1 cellular context compared by ENCODE assay signal in genomic region chr17:10725262-10725661, GRCh38.
TF ChIP-seq lines count a peak whose summit lies in the region.

No MANE protein-coding gene starts in this region.

TF ChIP-seq in HepG2, 621 proteins besides CTCF, POLR2A, EP300 and RAD21 (continues in another document):
- TF ChIP-seq ONECUT2 (CRISPR knock-in tag; IDR thresholded peaks at IDR 0.05) (peak; percentile 93), NR2F1 (CRISPR knock-in tag; IDR thresholded peaks at IDR 0.05) (no peak), SPEN (CRISPR knock-in tag; IDR thresholded peaks at IDR 0.05; ENCODE audit: low read depth) (peak; percentile 45; the same call in 1 of the 2 replicates), MTA1 (CRISPR knock-in tag; IDR thresholded peaks at IDR 0.05; ENCODE audit: borderline replicate concordance) (no peak), HNF1B (CRISPR knock-in tag; IDR thresholded peaks at IDR 0.05) (peak; percentile 63), HDAC2 (CRISPR knock-in tag; IDR thresholded peaks at IDR 0.05) (peak; percentile 68; the same call in 1 of the 2 replicates), LCORL (IDR thresholded peaks at IDR 0.05) (no peak), LCORL (CRISPR knock-in tag; IDR thresholded peaks at IDR 0.05) (peak; percentile 71), HDAC6 (IDR thresholded peaks at IDR 0.05; ENCODE audit: low read depth, low read length) (no peak), FOXJ3 (CRISPR knock-in tag; IDR thresholded peaks at IDR 0.05; ENCODE audit: borderline replicate concordance) (0 out of 2 replicates have a peak, but pooled peaks have one; percentile 27), ZNF501 (CRISPR knock-in tag; IDR thresholded peaks at IDR 0.05) (0 out of 2 replicates have a peak, but pooled peaks have one; percentile 32), POGZ (CRISPR knock-in tag; IDR thresholded peaks at IDR 0.05) (peak; percentile 71), CSRNP1 (CRISPR knock-in tag; IDR thresholded peaks at IDR 0.05) (no peak), CREB1 (IDR thresholded peaks at IDR 0.05) (no peak), CREB1 (CRISPR knock-in tag; IDR thresholded peaks at IDR 0.05) (peak; percentile 19; the same call in 1 of the 2 replicates), ZSCAN25 (CRISPR knock-in tag; IDR thresholded peaks at IDR 0.05) (no peak), ZFP91 (CRISPR knock-in tag; IDR thresholded peaks at IDR 0.05; ENCODE audit: borderline replicate concordance) (no peak), ZNF709 (CRISPR knock-in tag; IDR thresholded peaks at IDR 0.05) (no peak), SUZ12 (IDR thresholded peaks at IDR 0.05; ENCODE audit: low read depth, low read length) (no peak), FOXO1 (CRISPR knock-in tag; IDR thresholded peaks at IDR 0.05) (peak; percentile 77), REL (CRISPR knock-in tag; conservative IDR thresholded peaks at IDR 0.05) (no peak), ZNF382 (CRISPR knock-in tag; IDR thresholded peaks at IDR 0.05; ENCODE audit: borderline replicate concordance) (no peak), ZBTB4 (CRISPR knock-in tag; IDR thresholded peaks at IDR 0.05; ENCODE audit: borderline replicate concordance) (no peak), SOX6 (IDR thresholded peaks at IDR 0.05) (no peak), SOX6 (CRISPR knock-in tag; IDR thresholded peaks at IDR 0.05) (peak; percentile 63), PRDM10 (CRISPR knock-in tag; IDR thresholded peaks at IDR 0.05; ENCODE audit: low read depth) (no peak), TSC22D2 (CRISPR knock-in tag; IDR thresholded peaks at IDR 0.05; ENCODE audit: borderline replicate concordance) (no peak), PRMT3 (CRISPR knock-in tag; IDR thresholded peaks at IDR 0.05; ENCODE audit: borderline replicate concordance, low read depth) (no peak), CHD4 (IDR thresholded peaks at IDR 0.05; ENCODE audit: borderline replicate concordance, low read length) (no peak), ZNF331 (CRISPR knock-in tag; IDR thresholded peaks at IDR 0.05) (peak; percentile 21; the same call in 1 of the 2 replicates), REPIN1 (CRISPR knock-in tag; IDR thresholded peaks at IDR 0.05; ENCODE audit: borderline replicate concordance, low read depth) (peak; percentile 83; the same call in 1 of the 2 replicates), ZNF556 (CRISPR knock-in tag; IDR thresholded peaks at IDR 0.05; ENCODE audit: borderline replicate concordance) (peak; percentile 52; the same call in 1 of the 2 replicates), RAD51 (IDR thresholded peaks at IDR 0.05; ENCODE audit: borderline replicate concordance) (no peak), ZNF292 (CRISPR knock-in tag; IDR thresholded peaks at IDR 0.05; ENCODE audit: borderline replicate concordance, low read depth) (peak; percentile 81; the same call in 1 of the 2 replicates), GATA4 (IDR thresholded peaks at IDR 0.05; ENCODE audit: borderline replicate concordance, low read depth) (no peak), SAP130 (CRISPR knock-in tag; IDR thresholded peaks at IDR 0.05; ENCODE audit: low read depth) (0 out of 2 replicates have a peak, but pooled peaks have one; percentile 18), ZNF34 (CRISPR knock-in tag; IDR thresholded peaks at IDR 0.05; ENCODE audit: borderline replicate concordance) (no peak), TOPORS (CRISPR knock-in tag; IDR thresholded peaks at IDR 0.05) (0 out of 2 replicates have a peak, but pooled peaks have one; percentile 62), FOSL1 (CRISPR knock-in tag; IDR thresholded peaks at IDR 0.05; ENCODE audit: borderline replicate concordance) (no peak), FOXK2 (IDR thresholded peaks at IDR 0.05) (no peak), MAF1 (CRISPR knock-in tag; IDR thresholded peaks at IDR 0.05; ENCODE audit: borderline replicate concordance) (no peak), NR2C2 (CRISPR knock-in tag; IDR thresholded peaks at IDR 0.05; ENCODE audit: borderline replicate concordance) (peak; percentile 34; the same call in 1 of the 2 replicates), ZNF251 (CRISPR knock-in tag; IDR thresholded peaks at IDR 0.05) (no peak), ZNF768 (CRISPR knock-in tag; IDR thresholded peaks at IDR 0.05) (no peak), CCAR2 (optimal IDR thresholded peaks at IDR 0.05; ENCODE audit: low read depth, low read length) (no peak), KMT2B (CRISPR knock-in tag; IDR thresholded peaks at IDR 0.05) (no peak), DRAP1 (CRISPR knock-in tag; IDR thresholded peaks at IDR 0.05) (no peak), HDAC1 (CRISPR knock-in tag; IDR thresholded peaks at IDR 0.05) (peak; percentile 76; the same call in 1 of the 2 replicates), EEA1 (CRISPR knock-in tag; IDR thresholded peaks at IDR 0.05; ENCODE audit: borderline replicate concordance) (no peak), GFI1 (CRISPR knock-in tag; IDR thresholded peaks at IDR 0.05; ENCODE audit: borderline replicate concordance) (peak; percentile 95)
- TF ChIP-seq, protein P1, sequence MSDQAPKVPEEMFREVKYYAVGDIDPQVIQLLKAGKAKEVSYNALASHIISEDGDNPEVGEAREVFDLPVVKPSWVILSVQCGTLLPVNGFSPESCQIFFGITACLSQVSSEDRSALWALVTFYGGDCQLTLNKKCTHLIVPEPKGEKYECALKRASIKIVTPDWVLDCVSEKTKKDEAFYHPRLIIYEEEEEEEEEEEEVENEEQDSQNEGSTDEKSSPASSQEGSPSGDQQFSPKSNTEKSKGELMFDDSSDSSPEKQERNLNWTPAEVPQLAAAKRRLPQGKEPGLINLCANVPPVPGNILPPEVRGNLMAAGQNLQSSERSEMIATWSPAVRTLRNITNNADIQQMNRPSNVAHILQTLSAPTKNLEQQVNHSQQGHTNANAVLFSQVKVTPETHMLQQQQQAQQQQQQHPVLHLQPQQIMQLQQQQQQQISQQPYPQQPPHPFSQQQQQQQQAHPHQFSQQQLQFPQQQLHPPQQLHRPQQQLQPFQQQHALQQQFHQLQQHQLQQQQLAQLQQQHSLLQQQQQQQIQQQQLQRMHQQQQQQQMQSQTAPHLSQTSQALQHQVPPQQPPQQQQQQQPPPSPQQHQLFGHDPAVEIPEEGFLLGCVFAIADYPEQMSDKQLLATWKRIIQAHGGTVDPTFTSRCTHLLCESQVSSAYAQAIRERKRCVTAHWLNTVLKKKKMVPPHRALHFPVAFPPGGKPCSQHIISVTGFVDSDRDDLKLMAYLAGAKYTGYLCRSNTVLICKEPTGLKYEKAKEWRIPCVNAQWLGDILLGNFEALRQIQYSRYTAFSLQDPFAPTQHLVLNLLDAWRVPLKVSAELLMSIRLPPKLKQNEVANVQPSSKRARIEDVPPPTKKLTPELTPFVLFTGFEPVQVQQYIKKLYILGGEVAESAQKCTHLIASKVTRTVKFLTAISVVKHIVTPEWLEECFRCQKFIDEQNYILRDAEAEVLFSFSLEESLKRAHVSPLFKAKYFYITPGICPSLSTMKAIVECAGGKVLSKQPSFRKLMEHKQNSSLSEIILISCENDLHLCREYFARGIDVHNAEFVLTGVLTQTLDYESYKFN (CRISPR knock-in tag; conservative IDR thresholded peaks at IDR 0.05): peak; percentile 85
- TF ChIP-seq, protein P2, sequence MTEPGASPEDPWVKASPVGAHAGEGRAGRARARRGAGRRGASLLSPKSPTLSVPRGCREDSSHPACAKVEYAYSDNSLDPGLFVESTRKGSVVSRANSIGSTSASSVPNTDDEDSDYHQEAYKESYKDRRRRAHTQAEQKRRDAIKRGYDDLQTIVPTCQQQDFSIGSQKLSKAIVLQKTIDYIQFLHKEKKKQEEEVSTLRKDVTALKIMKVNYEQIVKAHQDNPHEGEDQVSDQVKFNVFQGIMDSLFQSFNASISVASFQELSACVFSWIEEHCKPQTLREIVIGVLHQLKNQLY (CRISPR knock-in tag; IDR thresholded peaks at IDR 0.05): peak; percentile 40; the same call in 1 of the 2 replicates
